Comparison of ENCODE assay signal across 2 cellular contexts in genomic region chr6:34340394-34340793, GRCh38.
TF ChIP-seq lines count a peak whose summit lies in the region.

No MANE protein-coding gene starts in this region.

TF ChIP-seq in GM23338, 12 proteins besides CTCF, POLR2A, EP300 and RAD21 (continued from another document):
- TF ChIP-seq ZNF462 (CRISPR knock-in tag; IDR thresholded peaks at IDR 0.05) (no peak), JUNB (IDR thresholded peaks at IDR 0.05; ENCODE audit: unreplicated experiment) (no peak), EZH2phosphoT487 (IDR thresholded peaks at IDR 0.05; ENCODE audit: unreplicated experiment) (no peak), REST (IDR thresholded peaks at IDR 0.05; ENCODE audit: unreplicated experiment) (no peak), STAT1 (IDR thresholded peaks at IDR 0.05; ENCODE audit: unreplicated experiment) (no peak), CREB1 (CRISPR knock-in tag; IDR thresholded peaks at IDR 0.05; ENCODE audit: low read depth) (no peak), ZNF331 (CRISPR knock-in tag; IDR thresholded peaks at IDR 0.05; ENCODE audit: low read depth) (no peak), ETS1 (IDR thresholded peaks at IDR 0.05) (no peak), POLR2AphosphoS5 (IDR thresholded peaks at IDR 0.05; ENCODE audit: low read depth) (no peak), NANOG (IDR thresholded peaks at IDR 0.05; ENCODE audit: borderline replicate concordance) (no peak)

TF ChIP-seq in HepG2, 621 proteins besides CTCF, POLR2A, EP300 and RAD21:
- TF ChIP-seq CEBPZ (IDR thresholded peaks at IDR 0.05; ENCODE audit: low read length) (no peak), NFKBIZ (CRISPR knock-in tag; IDR thresholded peaks at IDR 0.05) (no peak), MIER3 (CRISPR knock-in tag; IDR thresholded peaks at IDR 0.05; ENCODE audit: borderline replicate concordance) (no peak), CEBPG (CRISPR knock-in tag; IDR thresholded peaks at IDR 0.05) (no peak)
TF ChIP-seq in HepG2: peak in this region for 0.
